Comparison of ENCODE assay signal across 8 cellular contexts in genomic region chr6:149320016-149320415, GRCh38. TPM values are rescaled to one million over a fixed set of nuclear protein-coding genes. Genes with fewer than 3 reads are reported as not detected.
A peak's percentile ranks its signal among the peaks of the same experiment; 100 is the strongest.
DNase-seq lines count a peak whose midpoint lies in the region; ATAC-seq, FAIRE-seq and TF ChIP-seq lines count a peak whose summit lies in the region.
"Not testable (repeated sequence)": the region's sequence is repeated elsewhere in the genome, so short reads cannot be mapped to it uniquely, and the experiment has no call there.

No MANE protein-coding gene starts in this region.

- H3K79me2 ChIP-seq in OCI-LY3 (ENCODE audit: low read length), result peaks cover 94% of the 10 kb centered on the region
- H3K79me2 ChIP-seq in endothelial cell of umbilical vein (ENCODE audit: control insufficient read depth, insufficient read depth, low read length), result peaks cover 73% of the 10 kb centered on the region

- DNase-seq in Calu3; activated naive CD8-positive, alpha-beta T cell treated with anti-CD3 and anti-CD28 coated beads, Interleukin-2, amount 10 ng/mL, durations not matched to agents 7 days and 5 days; endothelial cell of umbilical vein (ENCODE audit: low read depth, low spot score); mesenchymal stem cell; gastrocnemius medialis: not testable (repeated sequence)
- DNase-seq in activated CD4-positive, alpha-beta memory T cell treated with anti-CD3 and anti-CD28 coated beads, Interleukin-2, amount 10 ng/mL, durations not matched to agents 7 days and 5 days, result peak; percentile 42

- 94% methylated on average over 7 of the region's 10 CpGs for WGBS in mesenchymal stem cell

- FAIRE-seq in endothelial cell of umbilical vein (lab: Jason Lieb, UNC), result not testable (repeated sequence)

- intact Hi-C loops in Calu3 (cut with micrococcal nuclease; ENCODE audit: unreplicated experiment); endothelial cell of umbilical vein (cut with micrococcal nuclease); gastrocnemius medialis (cut with DNase I; ENCODE audit: low total_unique reads): not testable (repeated sequence)

- H3K36me3 ChIP-seq in OCI-LY3 (replicated peaks; ENCODE audit: low read depth, low read length); endothelial cell of umbilical vein (ENCODE audit: control insufficient read depth in 2 of 2, extremely low read depth in 1 of 2, insufficient read depth in 2 of 2, low read length in 2 of 2); mesenchymal stem cell (ENCODE audit: control insufficient read depth in 1 of 2, insufficient read depth in 2 of 2, low read depth in 1 of 2, low read length in 2 of 2); gastrocnemius medialis; subcutaneous abdominal adipose tissue (ENCODE audit: control insufficient read depth in 5 of 5, insufficient read depth in 5 of 5, low read length in 5 of 5): not testable (repeated sequence)

- H3K14ac ChIP-seq in mesenchymal stem cell (ENCODE audit: low read length in 2 of 2), result not testable (repeated sequence)

- not testable (repeated sequence) for H3K79me1 ChIP-seq in mesenchymal stem cell (replicated peaks; ENCODE audit: low read length, poor library complexity, severe bottlenecking)

- peak overlapping the region; percentile 88 for H3K9ac ChIP-seq in OCI-LY3 (ENCODE audit: low read length)
- H3K9ac ChIP-seq in endothelial cell of umbilical vein (replicated peaks; ENCODE audit: extremely low read depth, insufficient read depth, low read length), result peak overlapping the region; percentile 41
- peak overlapping the region; percentile 90 for H3K9ac ChIP-seq in mesenchymal stem cell (ENCODE audit: low read length)
- H3K9ac ChIP-seq in subcutaneous abdominal adipose tissue (ENCODE audit: low read length in 5 of 5), result not testable (repeated sequence)

- H3K27me3 ChIP-seq in OCI-LY3 (ENCODE audit: low read depth, low read length); mesenchymal stem cell (ENCODE audit: control insufficient read depth in 1 of 2, insufficient read depth in 1 of 2, low read length in 2 of 2); gastrocnemius medialis; subcutaneous abdominal adipose tissue (ENCODE audit: control insufficient read depth in 5 of 5, insufficient read depth in 4 of 5, low read length in 5 of 5): not testable (repeated sequence)
- H3K27me3 ChIP-seq in endothelial cell of umbilical vein (ENCODE audit: control insufficient read depth in 2 of 2, insufficient read depth in 2 of 2, low read length in 2 of 2), result peaks cover 3 to 11% of the 10 kb centered on the region in 2 experiments

- not testable (repeated sequence) for TF ChIP-seq POLR2A in endothelial cell of umbilical vein (IDR thresholded peaks at IDR 0.05; ENCODE audit: low read depth, low read length); gastrocnemius medialis (IDR thresholded peaks at IDR 0.05)

- peaks cover 34% of the 10 kb centered on the region for H3K4me1 ChIP-seq in OCI-LY3 (ENCODE audit: low read length)
- peaks cover 18% of the 10 kb centered on the region for H3K4me1 ChIP-seq in endothelial cell of umbilical vein (ENCODE audit: control insufficient read depth, extremely low read depth, insufficient read depth, low read length)
- H3K4me1 ChIP-seq in mesenchymal stem cell (ENCODE audit: control insufficient read depth, insufficient read depth, low read depth, low read length), result not testable (repeated sequence)
- peaks cover 41 to 56% of the 10 kb centered on the region in 2 donors for H3K4me1 ChIP-seq in gastrocnemius medialis
- peaks cover 0 to 45% (median 32%) of the 10 kb centered on the region in 5 donors for H3K4me1 ChIP-seq in subcutaneous abdominal adipose tissue (ENCODE audit: control insufficient read depth in 5 of 5, insufficient read depth in 5 of 5, low read length in 5 of 5)

- not testable (repeated sequence) for TF ChIP-seq CTCF in Calu3 (IDR thresholded peaks at IDR 0.05; ENCODE audit: unreplicated experiment); OCI-LY3 (IDR thresholded peaks at IDR 0.05; ENCODE audit: low read depth, low read length); endothelial cell of umbilical vein (IDR thresholded peaks at IDR 0.05; ENCODE audit: extremely low read depth in 1 of 2, insufficient read depth in 1 of 2, low read depth in 1 of 2, low read length in 2 of 2); gastrocnemius medialis (IDR thresholded peaks at IDR 0.05 in 4 of 5, conservative IDR thresholded peaks at IDR 0.05 in 1 of 5)

- H3K4me3 Mint-ChIP-seq in Calu3 (ENCODE audit: low read depth, unreplicated experiment), result peak overlapping the region; percentile 83
- H3K4me3 Mint-ChIP-seq in activated CD4-positive, alpha-beta memory T cell treated with anti-CD3 and anti-CD28 coated beads, Interleukin-2, amount 10 ng/mL, durations not matched to agents 7 days and 5 days, result peak overlapping the region; percentile 84
- H3K4me3 Mint-ChIP-seq in activated naive CD8-positive, alpha-beta T cell treated with anti-CD3 and anti-CD28 coated beads, Interleukin-2, amount 10 ng/mL, durations not matched to agents 7 days and 5 days, result peak overlapping the region; percentile 87

- not testable (repeated sequence) for H3K9me3 ChIP-seq in OCI-LY3 (ENCODE audit: insufficient read depth, low read length); endothelial cell of umbilical vein (replicated peaks; ENCODE audit: control insufficient read depth, insufficient read depth, low read length); mesenchymal stem cell (ENCODE audit: control insufficient read depth, low read length); gastrocnemius medialis; subcutaneous abdominal adipose tissue (ENCODE audit: control insufficient read depth in 5 of 5, low read length in 5 of 5)

- not testable (repeated sequence) for H2BK5ac ChIP-seq in mesenchymal stem cell (ENCODE audit: low read depth, low read length, poor library complexity, severe bottlenecking)

- H3K4me2 ChIP-seq in OCI-LY3 (ENCODE audit: low read length), result peak overlapping the region; percentile 88
- H3K4me2 ChIP-seq in endothelial cell of umbilical vein (ENCODE audit: insufficient read depth, low read length), result peak overlapping the region; percentile 95
- H3K4me2 ChIP-seq in mesenchymal stem cell (ENCODE audit: low read length, poor library complexity, severe bottlenecking), result not testable (repeated sequence)

- not testable (repeated sequence) for H2AK5ac ChIP-seq in mesenchymal stem cell (ENCODE audit: low read length, severe bottlenecking)

- POLR2A ChIA-PET in activated CD4-positive, alpha-beta memory T cell treated with anti-CD3 and anti-CD28 coated beads, Interleukin-2, amount 10 ng/mL, durations not matched to agents 7 days and 5 days (lab: Charles Lee), result interaction anchor here (0.7 to 14.4 kb wide), 17 partner anchors 17 to 289 kb away, joined by 3 to 259 read pairs (median 34); no protein-coding TSS in a partner anchor
- POLR2A ChIA-PET in activated naive CD8-positive, alpha-beta T cell treated with anti-CD3 and anti-CD28 coated beads, Interleukin-2, amount 10 ng/mL, durations not matched to agents 7 days and 5 days (lab: Charles Lee), result interaction anchor here (1.0 to 4.6 kb wide), 3 partner anchors 112 to 238 kb away, joined by 3 to 31 read pairs (median 4); no protein-coding TSS in a partner anchor
- POLR2A ChIA-PET in endothelial cell of umbilical vein (lab: Charles Lee), result not testable (repeated sequence)

- H2AFZ ChIP-seq in OCI-LY3 (ENCODE audit: low read depth, low read length); endothelial cell of umbilical vein (ENCODE audit: low read depth, low read length); mesenchymal stem cell (ENCODE audit: low read depth, low read length): not testable (repeated sequence)

- not testable (repeated sequence) for H2BK120ac ChIP-seq in mesenchymal stem cell (ENCODE audit: low read depth, low read length)

- not testable (repeated sequence) for H3K9me3 Mint-ChIP-seq in Calu3 (ENCODE audit: low read depth, unreplicated experiment); activated CD4-positive, alpha-beta memory T cell treated with anti-CD3 and anti-CD28 coated beads, Interleukin-2, amount 10 ng/mL, durations not matched to agents 7 days and 5 days; activated naive CD8-positive, alpha-beta T cell treated with anti-CD3 and anti-CD28 coated beads, Interleukin-2, amount 10 ng/mL, durations not matched to agents 7 days and 5 days

- not testable (repeated sequence) for H3K23ac ChIP-seq in mesenchymal stem cell (ENCODE audit: low read length in 2 of 2)

- peaks cover 58% of the 10 kb centered on the region for H4K20me1 ChIP-seq in OCI-LY3 (ENCODE audit: insufficient read depth, low read length)
- H4K20me1 ChIP-seq in endothelial cell of umbilical vein (replicated peaks; ENCODE audit: control insufficient read depth, extremely low read depth, insufficient read depth, low read length), result peaks cover 24% of the 10 kb centered on the region

- H3K36me3 Mint-ChIP-seq in Calu3 (ENCODE audit: insufficient read depth, unreplicated experiment), result peaks cover 29% of the 10 kb centered on the region
- peaks cover 54% of the 10 kb centered on the region for H3K36me3 Mint-ChIP-seq in activated CD4-positive, alpha-beta memory T cell treated with anti-CD3 and anti-CD28 coated beads, Interleukin-2, amount 10 ng/mL, durations not matched to agents 7 days and 5 days (ENCODE audit: low read depth)
- H3K36me3 Mint-ChIP-seq in activated naive CD8-positive, alpha-beta T cell treated with anti-CD3 and anti-CD28 coated beads, Interleukin-2, amount 10 ng/mL, durations not matched to agents 7 days and 5 days, result peaks cover 28% of the 10 kb centered on the region

- peaks cover 19% of the 10 kb centered on the region for H3K4me1 Mint-ChIP-seq in Calu3 (ENCODE audit: low read depth, unreplicated experiment)
- H3K4me1 Mint-ChIP-seq in activated CD4-positive, alpha-beta memory T cell treated with anti-CD3 and anti-CD28 coated beads, Interleukin-2, amount 10 ng/mL, durations not matched to agents 7 days and 5 days, result peaks cover 44% of the 10 kb centered on the region
- H3K4me1 Mint-ChIP-seq in activated naive CD8-positive, alpha-beta T cell treated with anti-CD3 and anti-CD28 coated beads, Interleukin-2, amount 10 ng/mL, durations not matched to agents 7 days and 5 days, result peaks cover 36% of the 10 kb centered on the region

- not testable (repeated sequence) for H3K18ac ChIP-seq in mesenchymal stem cell (ENCODE audit: low read depth in 1 of 2, low read length in 2 of 2)

- H2BK12ac ChIP-seq in mesenchymal stem cell (ENCODE audit: low read length in 2 of 2), result not testable (repeated sequence)

- H3K4me3 ChIP-seq in OCI-LY3 (ENCODE audit: low read length), result peak overlapping the region; percentile 99
- peak overlapping the region in 1 of 3 experiments; percentile 95 for H3K4me3 ChIP-seq in endothelial cell of umbilical vein (replicated peaks in 1 of 3; ENCODE audit: insufficient read depth in 1 of 3, low read depth in 1 of 3, low read length in 3 of 3)
- H3K4me3 ChIP-seq in mesenchymal stem cell (ENCODE audit: insufficient read depth in 1 of 2, low read depth in 1 of 2, low read length in 2 of 2), result peak overlapping the region in 1 of 2 experiments; percentile 96
- not testable (repeated sequence) for H3K4me3 ChIP-seq in gastrocnemius medialis; subcutaneous abdominal adipose tissue (ENCODE audit: low read depth in 1 of 5, low read length in 5 of 5)

- peak overlapping the region; percentile 99 for H3K27ac ChIP-seq in OCI-LY3 (ENCODE audit: low read length)
- H3K27ac ChIP-seq in endothelial cell of umbilical vein (ENCODE audit: insufficient read depth, low read depth, low read length); mesenchymal stem cell (ENCODE audit: low read length, poor library complexity, severe bottlenecking): not testable (repeated sequence)
- peak overlapping the region; percentile 6 to 98 (median 96) for H3K27ac ChIP-seq in gastrocnemius medialis
- H3K27ac ChIP-seq in subcutaneous abdominal adipose tissue (ENCODE audit: low read depth, low read length), result peak overlapping the region; percentile 84

- not testable (repeated sequence) for H3K27ac Mint-ChIP-seq in Calu3 (ENCODE audit: unreplicated experiment)
- H3K27ac Mint-ChIP-seq in activated CD4-positive, alpha-beta memory T cell treated with anti-CD3 and anti-CD28 coated beads, Interleukin-2, amount 10 ng/mL, durations not matched to agents 7 days and 5 days, result peak overlapping the region; percentile 90
- peak overlapping the region; percentile 90 for H3K27ac Mint-ChIP-seq in activated naive CD8-positive, alpha-beta T cell treated with anti-CD3 and anti-CD28 coated beads, Interleukin-2, amount 10 ng/mL, durations not matched to agents 7 days and 5 days

- H2BK15ac ChIP-seq in mesenchymal stem cell (ENCODE audit: low read depth, poor library complexity, severe bottlenecking), result not testable (repeated sequence)

- not testable (repeated sequence) for H3K27me3 Mint-ChIP-seq in Calu3 (ENCODE audit: unreplicated experiment); activated CD4-positive, alpha-beta memory T cell treated with anti-CD3 and anti-CD28 coated beads, Interleukin-2, amount 10 ng/mL, durations not matched to agents 7 days and 5 days; activated naive CD8-positive, alpha-beta T cell treated with anti-CD3 and anti-CD28 coated beads, Interleukin-2, amount 10 ng/mL, durations not matched to agents 7 days and 5 days

- not testable (repeated sequence) for ATAC-seq in activated naive CD8-positive, alpha-beta T cell treated with anti-CD3 and anti-CD28 coated beads, Interleukin-2, amount 10 ng/mL, durations not matched to agents 7 days and 5 days (ENCODE audit: low read depth); gastrocnemius medialis

- CTCF ChIA-PET in Calu3 (lab: Charles Lee), result not testable (repeated sequence)
- CTCF ChIA-PET in activated CD4-positive, alpha-beta memory T cell treated with anti-CD3 and anti-CD28 coated beads, Interleukin-2, amount 10 ng/mL, durations not matched to agents 7 days and 5 days (lab: Charles Lee), result interaction anchor here (0.7 kb wide), 1 partner anchor 225 kb away, joined by 3 read pairs; no protein-coding TSS in a partner anchor
- CTCF ChIA-PET in endothelial cell of umbilical vein (lab: Charles Lee), result interaction anchor here (5.6 kb wide), 1 partner anchor 14 kb away, joined by 49 read pairs; no protein-coding TSS in a partner anchor

- not testable (repeated sequence) for H4K8ac ChIP-seq in mesenchymal stem cell (ENCODE audit: low read length)

- dilution Hi-C loops in endothelial cell of umbilical vein (cut with MboI; ENCODE audit: extremely low pct_ligation_motif_present, low sequenced_read_pairs), result not testable (repeated sequence)

- H3K4ac ChIP-seq in mesenchymal stem cell (ENCODE audit: low read depth in 1 of 2, low read length in 2 of 2), result peak overlapping the region in 1 of 2 experiments; percentile 28

- BruUV-seq in Calu3 (replicated peaks; lab: Mats Ljungman, UMichigan); endothelial cell of umbilical vein (replicated peaks; lab: Mats Ljungman, UMichigan): not testable (repeated sequence)

- H3K9me1 ChIP-seq in endothelial cell of umbilical vein (replicated peaks; ENCODE audit: control insufficient read depth, extremely low read depth, insufficient read depth, low read length), result not testable (repeated sequence)

- H4K91ac ChIP-seq in mesenchymal stem cell (ENCODE audit: low read length), result not testable (repeated sequence)

- in situ Hi-C loops in gastrocnemius medialis (cut with MboI; ENCODE audit: low sequenced_read_pairs in 4 of 4), result loop anchor here in 1 of 4 donors (25.0 kb wide), 1 partner anchor 92 kb away; the partner anchor contains the start of gene SUMO4

RNA-seq across cellular contexts. Expression of gene TAB2, which starts 2.5 kb away (rescaled TPM):
- total RNA-seq in Calu3 (2022) (35.7 and 38.1 TPM in 2 replicates), endothelial cell of umbilical vein (34.2 and 37.4 TPM in 2 replicates), gastrocnemius medialis (10 to 100 TPM; 63.7 to 73.5 (median 69.2) TPM)
- 100 to 1,000 TPM; 169 to 170 TPM for total RNA-seq in activated CD4-positive, alpha-beta memory T cell treated with anti-CD3 and anti-CD28 coated beads, Interleukin-2, amount 10 ng/mL, durations not matched to agents 7 days and 5 days
- 100 to 1,000 TPM; 115 to 130 TPM for total RNA-seq in activated naive CD8-positive, alpha-beta T cell treated with anti-CD3 and anti-CD28 coated beads, Interleukin-2, amount 10 ng/mL, durations not matched to agents 7 days and 5 days
- polyA plus RNA-seq in endothelial cell of umbilical vein, result 24.4 and 26.0 TPM in 2 replicates
- polyA plus RNA-seq in endothelial cell of umbilical vein (2011; cell fraction: cytosol; rRNA removed), result 28.6 and 29.0 TPM in 2 replicates
- polyA plus RNA-seq in endothelial cell of umbilical vein (2011; cell fraction: nucleus; rRNA removed), result 25.6 and 29.4 TPM in 2 replicates
- 30.4 and 40.9 TPM in 2 replicates for polyA plus RNA-seq in endothelial cell of umbilical vein (2012)
- polyA minus RNA-seq in endothelial cell of umbilical vein, result 54.3 and 60.9 TPM in 2 replicates
- 15.3 TPM for polyA minus RNA-seq in endothelial cell of umbilical vein (2011; cell fraction: cytosol; rRNA and poly(A)+ RNA removed)
- 45.3 and 63.2 TPM in 2 replicates for polyA minus RNA-seq in endothelial cell of umbilical vein (2011; cell fraction: nucleus; rRNA and poly(A)+ RNA removed)
- 46.0 TPM for polyA plus RNA-seq in mesenchymal stem cell (2013, experiment 1 of 2)
- 46.8 TPM for polyA plus RNA-seq in mesenchymal stem cell (2013, experiment 2 of 2)
